ENCODE assay signal across 27 cellular contexts in the genomic region with DNA sequence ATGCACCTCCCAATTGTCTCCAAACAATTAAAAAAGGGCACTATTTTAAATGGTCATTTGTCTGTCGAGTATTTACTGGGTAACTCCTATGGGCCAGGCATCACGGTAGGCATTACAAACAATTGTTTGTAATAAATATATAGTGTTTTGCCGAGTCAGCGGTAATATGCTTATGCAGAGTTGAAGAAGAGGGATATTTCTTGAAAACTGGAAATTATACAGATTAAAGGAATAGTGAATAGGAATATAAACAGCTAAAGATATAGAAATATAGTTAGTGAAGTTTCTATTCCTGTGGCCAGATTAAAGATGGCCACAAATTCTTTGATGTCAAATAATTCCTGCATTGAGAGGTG.
"Had no signal": no experiment of that assay in that cellular context is flagged by ENCODE, and none has a peak within 500 bp of the region (broad histone marks: within the 10 kb centered on the region; RNA-seq: fewer than 3 reads in every experiment).

No MANE protein-coding gene starts in this region.

- H3K4me3 ChIP-seq: coronary artery, esophagus muscularis mucosa, heart right ventricle, lung, pancreas, right atrium auricular region, sigmoid colon, skin epidermis, thoracic aorta, tibial nerve, upper lobe of left lung had no signal

- FAIRE-seq: endothelial cell of umbilical vein, pancreas, urothelium cell line had no signal

- H3K36me3 ChIP-seq: esophagus muscularis mucosa, heart right ventricle, neutrophil, pancreas, right atrium auricular region, sigmoid colon, thoracic aorta, tibial nerve, upper lobe of left lung had no signal

- H3K27ac ChIP-seq: coronary artery, esophagus muscularis mucosa, foreskin keratinocyte, heart right ventricle, neutrophil, pancreas, right atrium auricular region, sigmoid colon, skin epidermis, thoracic aorta, tibial nerve, upper lobe of left lung had no signal

- H3K4me1 ChIP-seq: esophagus muscularis mucosa, foreskin keratinocyte, pancreas, right atrium auricular region, tibial nerve, upper lobe of left lung had no signal

- DNase-seq: dermis blood vessel endothelial cell; effector memory CD4-positive, alpha-beta T cell; foreskin keratinocyte; glutamatergic neuron; heart right ventricle; hypothalamus; immature natural killer cell; islet precursor cell; kidney glomerular epithelial cell; left colon; naive B cell; sigmoid colon; stimulated activated CD4-positive, alpha-beta T cell treated with anti-CD3 and anti-CD28 coated beads, Interleukin-15, amount 100 ng/mL, for 24 hours; stimulated activated CD4-positive, alpha-beta T cell treated with anti-CD3 and anti-CD28 coated beads, Interleukin-2, amount 100 ng/mL, for 48 hours; stimulated activated naive B cell treated with anti-CD40 and anti-IgM and Interleukin-4, amounts not matched to agents 10 μg/mL and 1 μg/mL and 100 μg/mL, for 72 hours; upper lobe of left lung had no signal

- ATAC-seq: foreskin keratinocyte; left colon; stimulated activated naive B cell treated with anti-CD40 and anti-IgM and Interleukin-4, amounts not matched to agents 10 μg/mL and 1 μg/mL and 100 μg/mL, for 72 hours had no signal

- H3K9me3 ChIP-seq: esophagus muscularis mucosa, heart right ventricle, neutrophil, pancreas, right atrium auricular region, sigmoid colon, thoracic aorta, tibial nerve, upper lobe of left lung had no signal

- H3K27me3 ChIP-seq: esophagus muscularis mucosa, foreskin keratinocyte, heart right ventricle, neutrophil, pancreas, right atrium auricular region, sigmoid colon, tibial nerve, upper lobe of left lung had no signal
